Comparison of ENCODE assay signal across 15 cellular contexts in the genomic region with DNA sequence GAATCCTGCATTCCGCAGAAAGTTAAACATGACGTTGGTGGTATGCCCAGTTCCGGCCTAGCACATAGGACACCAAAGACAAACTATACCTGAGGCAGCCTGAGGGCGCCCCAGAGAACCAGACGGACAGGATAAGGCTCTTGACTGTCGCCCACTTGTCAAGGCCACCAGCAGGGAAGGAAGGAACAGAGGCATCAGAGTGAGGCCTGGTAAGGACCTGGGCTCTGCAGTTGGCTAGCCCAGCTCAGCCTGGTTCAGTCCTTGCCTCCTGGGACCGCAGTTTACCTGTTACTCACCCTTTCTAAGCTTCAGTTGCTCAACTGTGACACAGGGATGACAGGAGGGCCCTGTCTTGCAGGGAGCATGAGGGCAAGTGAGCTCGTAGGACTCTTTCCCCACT.
DNase-seq lines count a peak whose midpoint lies in the region; ATAC-seq and TF ChIP-seq lines count a peak whose summit lies in the region.
"Had no signal": no experiment of that assay in that cellular context is flagged by ENCODE, and none has a peak within 500 bp of the region (broad histone marks: within the 10 kb centered on the region; RNA-seq: fewer than 3 reads in every experiment).

No MANE protein-coding gene starts in this region.

- no peak overlapping the region for H2AFZ ChIP-seq in PC-3 (ENCODE audit: low read length)

- H3K27me3 ChIP-seq in PC-3 (ENCODE audit: low read length) (no peaks in the 10 kb centered on the region), endodermal cell (ENCODE audit: control insufficient read depth, insufficient read depth, low read length, poor library complexity, severe bottlenecking) (no peaks in the 10 kb centered on the region), transverse colon (no peaks in the 10 kb centered on the region)

- peaks cover 20% of the 10 kb centered on the region for H3K4me1 ChIP-seq in PC-3 (ENCODE audit: insufficient read depth, low read length)
- H3K4me1 ChIP-seq in endodermal cell (ENCODE audit: control insufficient read depth, insufficient read depth, low read length): no peaks in the 10 kb centered on the region
- H3K4me1 ChIP-seq in transverse colon: peaks cover 0 to 6% (median 2%) of the 10 kb centered on the region in 4 donors

- POLR2A ChIA-PET in PC-3 (lab: Charles Lee; ENCODE audit: unreplicated experiment): interaction anchor here (0.6 kb wide), 1 partner anchor 58 kb away, joined by 4 read pairs; no protein-coding TSS in a partner anchor

- H3K4me1 Mint-ChIP-seq in endodermal cell: no peaks in the 10 kb centered on the region
- H3K4me1 Mint-ChIP-seq in mesothelial cell of epicardium: peaks cover 13% of the 10 kb centered on the region
- H3K4me1 Mint-ChIP-seq in activated naive CD4-positive, alpha-beta T cell treated with anti-CD3 and anti-CD28 coated beads, Interleukin-2, amount 10 ng/mL, durations not matched to agents 7 days and 5 days: peaks cover 7% of the 10 kb centered on the region
- H3K4me1 Mint-ChIP-seq: memory B cell had no signal

- CTCF ChIA-PET in PC-3 (lab: Charles Lee): interaction anchor here (0.5 to 0.6 kb wide), 2 partner anchors 44 to 58 kb away, joined by 3 read pairs; no protein-coding TSS in a partner anchor
- CTCF ChIA-PET in activated naive CD4-positive, alpha-beta T cell treated with anti-CD3 and anti-CD28 coated beads, Interleukin-2, amount 10 ng/mL, durations not matched to agents 7 days and 5 days (lab: Charles Lee): interaction anchor here (1.2 kb wide), 1 partner anchor 8 kb away, joined by 4 read pairs; no protein-coding TSS in a partner anchor

- no peaks in the 10 kb centered on the region for H3K79me2 ChIP-seq in PC-3 (ENCODE audit: low read length)

- H3K36me3 ChIP-seq in PC-3 (ENCODE audit: low read depth, low read length) (peaks cover 34% of the 10 kb centered on the region), endodermal cell (ENCODE audit: control insufficient read depth, insufficient read depth, low read length) (peaks cover 90% of the 10 kb centered on the region), transverse colon (peaks cover 0 to 9% (median 0%) of the 10 kb centered on the region in 4 donors)

- H3K27ac ChIP-seq in PC-3 (ENCODE audit: low read length) (peak overlapping the region; percentile 50), endodermal cell (ENCODE audit: low read depth, low read length) (no peak overlapping the region), transverse colon (peak overlapping the region; percentile 28 to 53 (median 28))

- peak; percentile 78 for ATAC-seq in PC-3
- ATAC-seq in HG03280 (IDR thresholded peaks at IDR 0.05; ENCODE audit: unreplicated experiment): no peak
- ATAC-seq in GM21619 (IDR thresholded peaks at IDR 0.05; ENCODE audit: unreplicated experiment): no peak
- ATAC-seq: effector memory CD8-positive, alpha-beta T cell had no signal

- H3K4me3 ChIP-seq in PC-3 (ENCODE audit: low read length) (no peak overlapping the region), endodermal cell (ENCODE audit: low read length) (no peak overlapping the region), transverse colon (no peak overlapping the region)

- no peak overlapping the region for H3K4me2 ChIP-seq in PC-3 (ENCODE audit: low read length)

- no peak for TF ChIP-seq EP300 in transverse colon (IDR thresholded peaks at IDR 0.05; ENCODE audit: low read depth)

- peak; percentile 74 for DNase-seq in PC-3
- no peak for DNase-seq in endodermal cell
- DNase-seq in mesothelial cell of epicardium (ENCODE audit: low spot score in 2 of 2, unreplicated experiment in 2 of 2): no peak
- no peak for DNase-seq in transverse colon
- DNase-seq in activated naive CD4-positive, alpha-beta T cell treated with anti-CD3 and anti-CD28 coated beads, Interleukin-2, amount 10 ng/mL, durations not matched to agents 7 days and 5 days: no peak
- DNase-seq: activated gamma-delta T cell; effector memory CD8-positive, alpha-beta T cell; NCI-H446; stimulated activated CD4-positive, alpha-beta T cell treated with anti-CD3 and anti-CD28 coated beads, Interleukin-4, amount 100 ng/mL, for 24 hours; stimulated activated naive CD4-positive, alpha-beta T cell treated with Interleukin-2 at 50 U/mL for 16 hours had no signal

- H3K9me3 Mint-ChIP-seq in endodermal cell (no peaks in the 10 kb centered on the region), mesothelial cell of epicardium (no peaks in the 10 kb centered on the region)
- H3K9me3 Mint-ChIP-seq in activated naive CD4-positive, alpha-beta T cell treated with anti-CD3 and anti-CD28 coated beads, Interleukin-2, amount 10 ng/mL, durations not matched to agents 7 days and 5 days: no peaks in the 10 kb centered on the region
- H3K9me3 Mint-ChIP-seq: brain; effector memory CD8-positive, alpha-beta T cell; memory B cell; T-helper 2 cell treated with Interferon-gamma antibody and Interleukin-4, amounts not matched to agents 5 μg/mL and 100 μg/mL, for 36 hours had no signal

- intact Hi-C loops in PC-3 (cut with micrococcal nuclease) (loop anchor here (10.0 kb wide), 1 partner anchor 55 kb away; no protein-coding TSS in a partner anchor), transverse colon (cut with DNase I; ENCODE audit: low total_unique reads) (no loop called here)

- in situ Hi-C loops in transverse colon (cut with MboI; ENCODE audit: low pct_ligation_motif_present in 1 of 4, low pct_unique_long_range_greater_than_20kb in 1 of 4, low sequenced_read_pairs in 3 of 4): no loop called here

- no peak for TF ChIP-seq POLR2A in transverse colon (IDR thresholded peaks at IDR 0.05)

- H3K9ac ChIP-seq in PC-3 (ENCODE audit: low read length) (no peak overlapping the region), endodermal cell (ENCODE audit: extremely low read depth, low read length, poor library complexity, severe bottlenecking) (no peak overlapping the region)

- H3F3A ChIP-seq in PC-3 (ENCODE audit: low read length, unreplicated experiment): no peaks in the 10 kb centered on the region

- H3K27me3 Mint-ChIP-seq in endodermal cell (ENCODE audit: insufficient read depth) (no peaks in the 10 kb centered on the region), mesothelial cell of epicardium (ENCODE audit: low read depth) (no peaks in the 10 kb centered on the region)
- no peaks in the 10 kb centered on the region for H3K27me3 Mint-ChIP-seq in activated naive CD4-positive, alpha-beta T cell treated with anti-CD3 and anti-CD28 coated beads, Interleukin-2, amount 10 ng/mL, durations not matched to agents 7 days and 5 days
- H3K27me3 Mint-ChIP-seq: brain; effector memory CD8-positive, alpha-beta T cell had no signal

- H3K36me3 Mint-ChIP-seq in endodermal cell (ENCODE audit: low read depth) (peaks cover 53% of the 10 kb centered on the region), mesothelial cell of epicardium (peaks cover 26% of the 10 kb centered on the region)
- H3K36me3 Mint-ChIP-seq in activated naive CD4-positive, alpha-beta T cell treated with anti-CD3 and anti-CD28 coated beads, Interleukin-2, amount 10 ng/mL, durations not matched to agents 7 days and 5 days: peaks cover 22% of the 10 kb centered on the region

- BruUV-seq in PC-3 (replicated peaks; lab: Mats Ljungman, UMichigan): no TSS peak

- H3K4me3 Mint-ChIP-seq in endodermal cell (no peak overlapping the region), mesothelial cell of epicardium (no peak overlapping the region)
- H3K4me3 Mint-ChIP-seq in activated naive CD4-positive, alpha-beta T cell treated with anti-CD3 and anti-CD28 coated beads, Interleukin-2, amount 10 ng/mL, durations not matched to agents 7 days and 5 days: no peak overlapping the region
- H3K4me3 Mint-ChIP-seq: brain; effector memory CD8-positive, alpha-beta T cell; memory B cell; T-helper 2 cell treated with Interferon-gamma antibody and Interleukin-4, amounts not matched to agents 5 μg/mL and 100 μg/mL, for 36 hours had no signal

- peak overlapping the region; percentile 54 for H3K27ac Mint-ChIP-seq in endodermal cell
- peak overlapping the region; percentile 52 for H3K27ac Mint-ChIP-seq in mesothelial cell of epicardium
- no peak overlapping the region for H3K27ac Mint-ChIP-seq in activated naive CD4-positive, alpha-beta T cell treated with anti-CD3 and anti-CD28 coated beads, Interleukin-2, amount 10 ng/mL, durations not matched to agents 7 days and 5 days
- H3K27ac Mint-ChIP-seq: effector memory CD8-positive, alpha-beta T cell; memory B cell; T-helper 2 cell treated with Interferon-gamma antibody and Interleukin-4, amounts not matched to agents 5 μg/mL and 100 μg/mL, for 36 hours had no signal

- H4K20me1 ChIP-seq in PC-3 (ENCODE audit: low read length): no peaks in the 10 kb centered on the region

- TF ChIP-seq CTCF in PC-3 (conservative IDR thresholded peaks at IDR 0.05; ENCODE audit: low read depth, low read length) (0 out of 2 replicates have a peak, but pooled peaks have one; percentile 28), endodermal cell (conservative IDR thresholded peaks at IDR 0.05) (no peak), mesothelial cell of epicardium (IDR thresholded peaks at IDR 0.05; ENCODE audit: unreplicated experiment) (no peak), transverse colon (IDR thresholded peaks at IDR 0.05) (no peak)

- H3K9me3 ChIP-seq in PC-3 (ENCODE audit: low read length) (no peaks in the 10 kb centered on the region), endodermal cell (ENCODE audit: control insufficient read depth, low read length) (no peaks in the 10 kb centered on the region), transverse colon (no peaks in the 10 kb centered on the region)

- no peaks in the 10 kb centered on the region for H3K9me2 ChIP-seq in PC-3 (replicated peaks; ENCODE audit: low read length)

- WGBS in endodermal cell (ENCODE audit: insufficient coverage in 1 of 2, insufficient read length in 1 of 2), 2 experiments: 95 to 100% methylated on average over 8 of the region's 8 CpGs
- 89 to 100% methylated on average over 1 to 8 of the region's 8 CpGs for WGBS in transverse colon (ENCODE audit: low coverage in 1 of 2), 2 donors
